8 cellular contexts compared by ENCODE assay signal in the genomic region with DNA sequence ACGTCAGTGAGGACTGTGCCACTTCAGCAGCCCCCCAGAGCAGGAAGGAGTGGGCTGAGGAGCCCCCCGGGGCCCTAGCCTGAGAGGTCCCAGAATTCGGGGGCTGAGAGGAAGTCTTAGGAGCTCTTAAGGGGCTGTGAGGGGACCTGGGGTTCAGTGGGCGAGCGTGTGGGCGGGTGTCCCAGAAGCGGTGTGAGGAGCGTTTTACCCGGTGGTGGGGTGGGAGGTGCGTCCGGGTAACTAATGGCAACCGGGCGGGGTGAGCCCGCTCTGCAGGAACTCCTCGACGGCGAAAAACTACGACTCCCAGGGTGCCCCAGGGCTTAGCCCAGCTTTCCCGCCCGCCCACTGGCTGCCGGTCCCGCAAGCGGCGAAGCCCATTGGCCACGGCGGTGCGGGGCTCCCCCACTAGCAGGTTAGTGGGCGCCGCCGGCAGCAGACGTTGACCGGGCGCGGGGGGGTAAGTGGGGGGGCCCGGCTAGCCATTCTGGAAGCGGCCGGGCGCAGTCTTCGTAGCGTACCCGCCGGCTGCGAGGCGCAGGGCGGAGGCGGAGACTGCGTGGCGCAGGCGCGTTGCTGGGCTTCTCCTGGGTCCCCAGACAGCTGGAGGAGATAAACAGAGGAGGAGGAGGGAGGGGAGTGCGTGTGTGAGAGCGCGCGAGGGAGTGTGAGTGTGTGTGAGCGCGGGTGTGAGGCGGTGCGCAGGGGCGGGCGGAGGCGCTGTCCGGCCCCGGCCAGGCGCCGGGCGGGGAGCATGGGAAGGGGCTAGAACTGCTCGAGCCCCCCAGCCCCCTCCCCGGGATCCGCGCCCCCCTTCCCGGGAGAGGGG. TPM values are rescaled to one million over a fixed set of nuclear protein-coding genes. Genes with fewer than 3 reads are reported as not detected.
DNase-seq lines count a peak whose midpoint lies in the region; ATAC-seq and FAIRE-seq lines count a peak whose summit lies in the region.

A gene with protein sequence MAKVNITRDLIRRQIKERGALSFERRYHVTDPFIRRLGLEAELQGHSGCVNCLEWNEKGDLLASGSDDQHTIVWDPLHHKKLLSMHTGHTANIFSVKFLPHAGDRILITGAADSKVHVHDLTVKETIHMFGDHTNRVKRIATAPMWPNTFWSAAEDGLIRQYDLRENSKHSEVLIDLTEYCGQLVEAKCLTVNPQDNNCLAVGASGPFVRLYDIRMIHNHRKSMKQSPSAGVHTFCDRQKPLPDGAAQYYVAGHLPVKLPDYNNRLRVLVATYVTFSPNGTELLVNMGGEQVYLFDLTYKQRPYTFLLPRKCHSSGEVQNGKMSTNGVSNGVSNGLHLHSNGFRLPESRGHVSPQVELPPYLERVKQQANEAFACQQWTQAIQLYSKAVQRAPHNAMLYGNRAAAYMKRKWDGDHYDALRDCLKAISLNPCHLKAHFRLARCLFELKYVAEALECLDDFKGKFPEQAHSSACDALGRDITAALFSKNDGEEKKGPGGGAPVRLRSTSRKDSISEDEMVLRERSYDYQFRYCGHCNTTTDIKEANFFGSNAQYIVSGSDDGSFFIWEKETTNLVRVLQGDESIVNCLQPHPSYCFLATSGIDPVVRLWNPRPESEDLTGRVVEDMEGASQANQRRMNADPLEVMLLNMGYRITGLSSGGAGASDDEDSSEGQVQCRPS (plus strand): TSS at position 579 of the 829 bp plus-strand sequence. CDS start 26,423 bp downstream, outside the sequence.

- H3K36me3 ChIP-seq in KOPT-K1 (ENCODE audit: insufficient read depth, low read length): no peaks in the 10 kb centered on the region
- no peaks in the 10 kb centered on the region for H3K36me3 ChIP-seq in muscle layer of duodenum (ENCODE audit: control insufficient read depth in 1 of 2, insufficient read depth in 2 of 2, low read length in 2 of 2)

- H3K27me3 ChIP-seq in muscle layer of duodenum (ENCODE audit: low read depth, low read length): no peaks in the 10 kb centered on the region

- ATAC-seq in GM21786 (IDR thresholded peaks at IDR 0.05; ENCODE audit: unreplicated experiment) (peak; percentile 87), esophagus mucosa (peak; percentile 98)
- peak; percentile 93 for ATAC-seq in activated T-cell treated with anti-CD3 and anti-CD28 coated beads, Interleukin-2, amount 50 U/mL, for 72 hours (replicated peaks in 1 of 2)

- peaks cover 23% of the 10 kb centered on the region for H3K4me1 Mint-ChIP-seq in activated T-cell treated with anti-CD3 and anti-CD28 coated beads, Interleukin-2, amount 50 U/mL, for 72 hours (ENCODE audit: low read depth)

- peak within 1 kb of the TSS; percentile 92 to 99 for H3K4me3 Mint-ChIP-seq in activated T-cell treated with anti-CD3 and anti-CD28 coated beads, Interleukin-2, amount 50 U/mL, for 72 hours

- DNase-seq in DMS79 (lab: John Stamatoyannopoulos, UW) (peak; percentile 94), RCC 7860 (ENCODE audit: low spot score) (peak; percentile 88)
- peak; percentile 98 for DNase-seq in activated T-cell treated with anti-CD3 and anti-CD28 coated beads, Interleukin-2, amount 50 U/mL, for 72 hours
- peak; percentile 95 to 99 for DNase-seq in stimulated activated CD8-positive, alpha-beta memory T cell treated with anti-CD3 and anti-CD28 coated beads, Interleukin-7, amount 100 ng/mL, for 4 hours (ENCODE audit: low read depth in 2 of 2)

- H3K9me3 ChIP-seq in KOPT-K1 (ENCODE audit: insufficient read depth, low read length, poor library complexity, severe bottlenecking) (no peaks in the 10 kb centered on the region), muscle layer of duodenum (ENCODE audit: control insufficient read depth in 1 of 2, low read length in 2 of 2) (no peaks in the 10 kb centered on the region)

- H3K4me1 ChIP-seq in muscle layer of duodenum (ENCODE audit: control insufficient read depth in 1 of 2, insufficient read depth in 2 of 2, low read length in 2 of 2): peaks cover 8 to 18% of the 10 kb centered on the region in 2 donors

- H3K4me3 ChIP-seq in muscle layer of duodenum (ENCODE audit: low read depth in 1 of 2, low read length in 2 of 2): peak within 1 kb of the TSS; percentile 81 to 83

- H3K27me3 Mint-ChIP-seq in activated T-cell treated with anti-CD3 and anti-CD28 coated beads, Interleukin-2, amount 50 U/mL, for 72 hours (ENCODE audit: low read depth): no peaks in the 10 kb centered on the region

- H3K27ac ChIP-seq in KOPT-K1 (ENCODE audit: low read depth, low read length, poor library complexity, severe bottlenecking): peak within 1 kb of the TSS; percentile 53
- peak within 1 kb of the TSS; percentile 17 for H3K27ac ChIP-seq in muscle layer of duodenum (ENCODE audit: low read length)

- FAIRE-seq in RCC 7860 (lab: Jason Lieb, UNC): peak; percentile 71

- peaks cover 6 to 7% of the 10 kb centered on the region in 2 donors for H3K36me3 Mint-ChIP-seq in activated T-cell treated with anti-CD3 and anti-CD28 coated beads, Interleukin-2, amount 50 U/mL, for 72 hours (ENCODE audit: insufficient read depth in 2 of 2)

- no peaks in the 10 kb centered on the region for H3K9me3 Mint-ChIP-seq in activated T-cell treated with anti-CD3 and anti-CD28 coated beads, Interleukin-2, amount 50 U/mL, for 72 hours

- H3K27ac Mint-ChIP-seq in activated T-cell treated with anti-CD3 and anti-CD28 coated beads, Interleukin-2, amount 50 U/mL, for 72 hours: peak within 1 kb of the TSS; percentile 86

RNA-seq across cellular contexts. Expression of the gene that starts here (rescaled TPM):
- 10 to 100 TPM; 41.6 to 42.5 TPM for total RNA-seq in activated T-cell treated with anti-CD3 and anti-CD28 coated beads, Interleukin-2, amount 50 U/mL, for 72 hours
- 16.3 TPM for total RNA-seq in esophagus mucosa

Comparison
In these comparisons a context has a peak if more than half of its experiments do, and no peak if none do; other contexts are left out.
1. Peak in every context shown above with its lines: DNase-seq, ATAC-seq, H3K4me3 ChIP-seq and H3K27ac ChIP-seq.